8 cellular contexts compared by ENCODE assay signal in the genomic region with DNA sequence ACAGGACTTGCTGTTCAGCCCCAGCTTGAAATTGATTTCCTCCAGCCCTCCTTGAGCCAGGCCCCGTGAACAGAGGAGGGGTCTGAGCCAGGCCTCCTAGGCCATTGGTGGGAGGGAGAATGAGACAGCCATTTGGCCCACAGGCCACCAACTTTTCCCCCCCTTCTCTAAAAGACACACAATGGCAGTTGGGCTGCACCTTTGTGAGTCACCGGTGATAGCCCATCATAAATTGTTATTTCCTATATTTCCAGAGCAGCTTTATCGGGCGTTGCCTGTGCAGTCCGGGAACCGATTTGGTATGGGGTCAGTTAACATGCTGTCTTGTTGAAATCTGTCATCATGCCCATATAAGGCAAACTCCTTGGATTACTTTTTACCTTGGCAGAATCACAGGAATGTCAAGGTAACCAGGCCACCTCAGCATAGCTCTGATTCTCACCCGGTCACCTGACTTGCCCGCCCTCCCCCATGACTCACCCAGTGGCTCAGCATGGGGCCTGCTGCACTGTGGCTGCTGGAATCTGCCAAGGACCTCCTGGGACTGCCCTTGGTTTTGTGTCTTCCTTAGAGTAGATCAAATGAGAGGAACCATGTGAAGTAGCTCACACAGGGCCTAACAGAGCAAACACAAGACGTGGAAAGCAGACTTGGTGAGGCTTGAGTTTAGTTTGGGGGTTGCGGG. TPM values are rescaled to one million over a fixed set of nuclear protein-coding genes. Genes with fewer than 3 reads are reported as not detected.
DNase-seq lines count a peak whose midpoint lies in the region; ATAC-seq and TF ChIP-seq lines count a peak whose summit lies in the region.

No MANE protein-coding gene starts in this region.

- no peaks in the 10 kb centered on the region for H4K20me1 ChIP-seq in MM.1S (ENCODE audit: insufficient read depth, low read length)

- ATAC-seq in HG03565 (IDR thresholded peaks at IDR 0.05; ENCODE audit: unreplicated experiment), result no peak

- H3K27me3 ChIP-seq in MM.1S (replicated peaks; ENCODE audit: insufficient read depth, low read length) (no peaks in the 10 kb centered on the region), liver (ENCODE audit: control insufficient read depth in 4 of 4, insufficient read depth in 4 of 4, low read length in 3 of 4) (no peaks in the 10 kb centered on the region)

- 31% methylated on average over 10 of the region's 10 CpGs for WGBS in liver

- H3K4me3 ChIP-seq in MM.1S (ENCODE audit: low read length) (no peak overlapping the region), coronary artery (peak overlapping the region; percentile 14), liver (ENCODE audit: low read depth in 1 of 3, low read length in 3 of 3) (no peak overlapping the region)

- H3K9ac ChIP-seq in MM.1S (ENCODE audit: low read length), result peak overlapping the region; percentile 54
- H3K9ac ChIP-seq in liver (ENCODE audit: low read depth in 1 of 2, low read length in 2 of 2), result peak overlapping the region; percentile 21 to 78

- DNase-seq in DMS53 treated with DMSO at 0.1 percent for 48 hours (lab: John Stamatoyannopoulos, UW; ENCODE audit: unreplicated experiment) (peak; percentile 92), MM.1S (peak; percentile 66), coronary artery (ENCODE audit: low spot score) (peak; percentile 88), D341Med (ENCODE audit: low spot score) (no peak)
- peak; percentile 20 for DNase-seq in activated CD4-positive, CD25-positive, alpha-beta regulatory T cell treated with anti-CD3 and anti-CD28 coated beads, Interleukin-2, amount 50 U/mL, for 16 hours (ENCODE audit: low read depth, low spot score)
- DNase-seq in stimulated activated CD8-positive, alpha-beta memory T cell treated with anti-CD3 and anti-CD28 coated beads, Interleukin-15, amount 100 ng/mL, for 48 hours (ENCODE audit: low read depth in 2 of 2), result peak; percentile 40 to 60

- TF ChIP-seq CTCF in MM.1S (IDR thresholded peaks at IDR 0.05; ENCODE audit: low read length) (no peak), coronary artery (IDR thresholded peaks at IDR 0.05) (no peak), liver (IDR thresholded peaks at IDR 0.05; ENCODE audit: low read depth, low read length, missing input control) (no peak)

- peak; percentile 41 to 46 for TF ChIP-seq RAD21 in liver (IDR thresholded peaks at IDR 0.05)

- H3K36me3 ChIP-seq in MM.1S (replicated peaks; ENCODE audit: insufficient read depth, low read length) (no peaks in the 10 kb centered on the region), liver (ENCODE audit: control insufficient read depth in 4 of 4, insufficient read depth in 3 of 4, low read depth in 1 of 4, low read length in 3 of 4) (peaks cover 0 to 3% (median 0%) of the 10 kb centered on the region in 4 donors)

- H2AFZ ChIP-seq in MM.1S (ENCODE audit: low read length), result no peak overlapping the region

- H3K79me2 ChIP-seq in MM.1S (ENCODE audit: low read length), result peaks cover 94% of the 10 kb centered on the region

- peaks cover 40% of the 10 kb centered on the region for H3F3A ChIP-seq in MM.1S (ENCODE audit: insufficient read depth, low read length)

- peaks cover 47% of the 10 kb centered on the region for H3K4me1 ChIP-seq in MM.1S (ENCODE audit: low read length)
- peaks cover 27 to 63% (median 44%) of the 10 kb centered on the region in 4 donors for H3K4me1 ChIP-seq in liver (ENCODE audit: control insufficient read depth in 4 of 4, insufficient read depth in 4 of 4, low read length in 3 of 4)

- H3K9me2 ChIP-seq in MM.1S (replicated peaks; ENCODE audit: insufficient read depth, low read length), result no peaks in the 10 kb centered on the region

- H3K27ac ChIP-seq in MM.1S (ENCODE audit: low read length) (peak overlapping the region; percentile 93), coronary artery (peak overlapping the region; percentile 90 to 97), liver (ENCODE audit: low read depth in 1 of 2, low read length in 2 of 2) (peak overlapping the region; percentile 88 to 92)

- H3K4me2 ChIP-seq in MM.1S (ENCODE audit: low read depth, low read length), result peak overlapping the region; percentile 30; the same call in 1 of the 2 replicates

- H3K9me3 ChIP-seq in MM.1S (replicated peaks; ENCODE audit: insufficient read depth, low read length) (no peaks in the 10 kb centered on the region), liver (ENCODE audit: control insufficient read depth in 4 of 4, low read length in 3 of 4) (no peaks in the 10 kb centered on the region)

TF ChIP-seq in liver, 16 proteins besides CTCF, POLR2A, EP300 and RAD21:
- peak; percentile 79 for TF ChIP-seq YY1 (IDR thresholded peaks at IDR 0.05)
- TF ChIP-seq FOXA2 (IDR thresholded peaks at IDR 0.05), result peak; percentile 26
- TF ChIP-seq ZBTB33 (IDR thresholded peaks at IDR 0.05), result no peak
- TF ChIP-seq, protein P1, sequence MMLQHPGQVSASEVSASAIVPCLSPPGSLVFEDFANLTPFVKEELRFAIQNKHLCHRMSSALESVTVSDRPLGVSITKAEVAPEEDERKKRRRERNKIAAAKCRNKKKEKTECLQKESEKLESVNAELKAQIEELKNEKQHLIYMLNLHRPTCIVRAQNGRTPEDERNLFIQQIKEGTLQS (IDR thresholded peaks at IDR 0.05), result peak; percentile 85
- peak; percentile 54 to 69 for TF ChIP-seq HNF4A (conservative IDR thresholded peaks at IDR 0.05)
- no peak for TF ChIP-seq EGR1 (IDR thresholded peaks at IDR 0.05; ENCODE audit: low read depth in 2 of 2)
- TF ChIP-seq RXRA (IDR thresholded peaks at IDR 0.05), result peak; percentile 72 to 83
- no peak for TF ChIP-seq HNF4G (IDR thresholded peaks at IDR 0.05)
- peak; percentile 98 to 99 for TF ChIP-seq JUND (IDR thresholded peaks at IDR 0.05)
- peak; percentile 33 for TF ChIP-seq FOXA1 (IDR thresholded peaks at IDR 0.05)
- peak; percentile 65 for TF ChIP-seq SP1 (IDR thresholded peaks at IDR 0.05)
- peak; percentile 66 for TF ChIP-seq REST (IDR thresholded peaks at IDR 0.05)
TF ChIP-seq in liver: peak in this region for 9.

RNA-seq across cellular contexts. Expression of gene ACTN4, which starts 36.1 kb away (rescaled TPM):
- 100 to 1,000 TPM in 1 of 2 donors, 10 to 100 TPM in 1; 93.9 to 164 TPM for total RNA-seq in liver
- polyA plus RNA-seq in liver, result 100 to 1,000 TPM in 1 of 2 donors, 10 to 100 TPM in 1; 35.4 to 104 TPM
